Comparison of ENCODE assay signal across 7 cellular contexts in the genomic region with DNA sequence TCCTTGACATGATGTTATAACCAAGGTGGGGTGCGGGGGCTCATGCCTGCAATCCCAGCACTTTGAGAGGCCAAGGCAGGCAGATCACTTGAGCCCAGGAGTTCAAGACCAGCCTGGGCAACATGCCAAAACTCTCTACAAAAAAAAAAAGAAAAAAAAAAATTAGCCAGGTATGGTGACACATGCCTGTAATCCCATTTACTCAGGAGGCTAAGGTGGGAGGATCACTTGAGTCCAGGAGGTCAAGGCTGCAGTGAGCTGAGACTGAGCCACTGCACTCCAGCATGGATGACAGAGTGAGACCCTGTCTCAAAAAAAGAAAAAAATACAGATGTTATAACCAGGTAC. TPM values are rescaled to one million over a fixed set of nuclear protein-coding genes. Genes with fewer than 3 reads are reported as not detected.
"Had no signal": no experiment of that assay in that cellular context is flagged by ENCODE, and none has a peak within 500 bp of the region (broad histone marks: within the 10 kb centered on the region; RNA-seq: fewer than 3 reads in every experiment).

No MANE protein-coding gene starts in this region.

RNA-seq across cellular contexts. Expression of a gene that starts 12.0 kb away (rescaled TPM):
- total RNA-seq: activated CD8-positive, alpha-beta T cell treated with anti-CD3 and anti-CD28 coated beads for 36 hours; activated naive CD8-positive, alpha-beta T cell treated with anti-CD3 and anti-CD28 coated beads for 36 hours; activated T-cell treated with anti-CD3 and anti-CD28 coated beads, Interleukin-2, amount 50 U/mL, for 72 hours; activated T-helper 2 cell treated with anti-CD3 and anti-CD28 coated beads, Interferon-gamma antibody, Interleukin-2, Interleukin-4, amounts not matched to agents 10 μg/mL and 5 μg/mL and 100 μg/mL, durations not matched to agents 14 hours and 24 hours and 36 hours; cerebellum; SK-MEL-5 had no signal
- polyA plus RNA-seq: adipose tissue had no signal

RNA-seq across cellular contexts. Expression of a gene that starts 52.8 kb away (rescaled TPM):
- total RNA-seq: SK-MEL-5 had no signal
